ENCODE assay signal across 8 cellular contexts in genomic region chr14:78448483-78449094, GRCh38.
DNase-seq lines count a peak whose midpoint lies in the region; ATAC-seq and TF ChIP-seq lines count a peak whose summit lies in the region.

No MANE protein-coding gene starts in this region.

- no peak overlapping the region for H3K4me2 ChIP-seq in HCT116 (ENCODE audit: low read length)

- no peaks in the 10 kb centered on the region for H3K79me2 ChIP-seq in HCT116 (ENCODE audit: insufficient read depth, low read length)

- no TSS peak for BruUV-seq in HCT116 (replicated peaks; lab: Mats Ljungman, UMichigan)

- POLR2A ChIA-PET in HCT116 (lab: Charles Lee): no interaction called here

- TF ChIP-seq CTCF in cardiac muscle cell (IDR thresholded peaks at IDR 0.05; ENCODE audit: low read depth, low read length): peak; percentile 33
- peak; percentile 37 to 78 (median 69); a peak in 5 of 6 replicates for TF ChIP-seq CTCF in HCT116 (IDR thresholded peaks at IDR 0.05 in 2 of 3, conservative IDR thresholded peaks at IDR 0.05 in 1 of 3; ENCODE audit: borderline replicate concordance in 1 of 3, insufficient read depth in 1 of 3, low read depth in 2 of 3, low read length in 2 of 3)
- peak in 1 of 3 experiments; percentile 38 for TF ChIP-seq CTCF in ascending aorta (IDR thresholded peaks at IDR 0.05)

- H3K27ac ChIP-seq in cardiac muscle cell: no peak overlapping the region
- no peak overlapping the region for H3K27ac ChIP-seq in HCT116 (ENCODE audit: low read depth, low read length)
- H3K27ac ChIP-seq in ascending aorta: no peak overlapping the region

- H3K9ac ChIP-seq in HCT116 (ENCODE audit: low read length): no peak overlapping the region

- H3K4me3 ChIP-seq in cardiac muscle cell: no peak overlapping the region
- H3K4me3 ChIP-seq in HCT116 (replicated peaks in 1 of 2; ENCODE audit: low read depth in 1 of 2, low read length in 2 of 2): no peak overlapping the region
- no peak overlapping the region for H3K4me3 ChIP-seq in ascending aorta

- H3K27me3 ChIP-seq in cardiac muscle cell (no peaks in the 10 kb centered on the region), HCT116 (ENCODE audit: insufficient read depth, low read length) (no peaks in the 10 kb centered on the region; the same call in 1 of the 2 replicates), ascending aorta (no peaks in the 10 kb centered on the region)

- peak; percentile 15 to 52 for DNase-seq in cardiac muscle cell (ENCODE audit: low read depth in 1 of 2, low spot score in 1 of 2)
- no peak for DNase-seq in cardiac septum (ENCODE audit: low spot score)
- peak; percentile 15 for DNase-seq in HCT116 (ENCODE audit: low read depth, low spot score)
- peak; percentile 68 for DNase-seq in NAMALWA (ENCODE audit: low spot score)
- DNase-seq in UCSD-AML1 (lab: John Stamatoyannopoulos, UW; ENCODE audit: unreplicated experiment): peak; percentile 40
- peak; percentile 34 for DNase-seq in foreskin melanocyte
- DNase-seq in putamen (ENCODE audit: low spot score): peak; percentile 50
- no peak for DNase-seq in ascending aorta (ENCODE audit: low spot score in 2 of 2)

- intact Hi-C loops in cardiac septum (cut with DNase I) (loop anchor here (1.0 kb wide), 1 partner anchor 117 kb away; no protein-coding TSS in a partner anchor), HCT116 (cut with micrococcal nuclease) (loop anchor here (1.0 to 5.0 kb wide), 4 partner anchors 118 to 426 kb away; no protein-coding TSS in a partner anchor), ascending aorta (cut with DNase I) (no loop called here)

- H2AFZ ChIP-seq in HCT116 (ENCODE audit: low read depth, low read length, poor library complexity, severe bottlenecking): no peak overlapping the region

- TF ChIP-seq POLR2A in HCT116 (IDR thresholded peaks at IDR 0.05; ENCODE audit: borderline replicate concordance, extremely low read depth, insufficient read depth, insufficient read length): no peak

- no peaks in the 10 kb centered on the region for H4K20me1 ChIP-seq in HCT116 (ENCODE audit: insufficient read depth)

- no peaks in the 10 kb centered on the region for H3K9me2 ChIP-seq in HCT116 (ENCODE audit: insufficient read depth)

- no peaks in the 10 kb centered on the region for H3K4me1 ChIP-seq in cardiac muscle cell (ENCODE audit: low read depth)
- H3K4me1 ChIP-seq in HCT116 (ENCODE audit: control insufficient read depth in 1 of 2, insufficient read depth in 2 of 2, low read length in 2 of 2): no peaks in the 10 kb centered on the region
- no peaks in the 10 kb centered on the region for H3K4me1 ChIP-seq in ascending aorta

- peak; percentile 70 for ATAC-seq in HCT116

- H3K36me3 ChIP-seq in cardiac muscle cell: no peaks in the 10 kb centered on the region
- H3K36me3 ChIP-seq in HCT116 (ENCODE audit: control insufficient read depth in 1 of 2, insufficient read depth in 2 of 2, low read length in 2 of 2): no peaks in the 10 kb centered on the region
- H3K36me3 ChIP-seq in ascending aorta: no peaks in the 10 kb centered on the region

- CTCF ChIA-PET in HCT116 (lab: Charles Lee): interaction anchor here (1.0 kb wide), 1 partner anchor 118 kb away, joined by 8 read pairs; no protein-coding TSS in a partner anchor

- peak; percentile 55 for TF ChIP-seq RAD21 in HCT116 (IDR thresholded peaks at IDR 0.05; ENCODE audit: low read depth)

- RAD21 ChIA-PET in HCT116 (lab: Charles Lee; ENCODE audit: low non-redundant PET in 1 of 2, low total read pairs in 2 of 2, uncharacterized antibody in 2 of 2, unreplicated experiment in 2 of 2): no interaction called here

- H3K9me3 ChIP-seq in cardiac muscle cell (ENCODE audit: low read depth): no peaks in the 10 kb centered on the region
- H3K9me3 ChIP-seq in HCT116 (ENCODE audit: control insufficient read depth in 1 of 2, insufficient read depth in 1 of 2, low read depth in 1 of 2, low read length in 2 of 2): no peaks in the 10 kb centered on the region
- no peaks in the 10 kb centered on the region for H3K9me3 ChIP-seq in ascending aorta

TF ChIP-seq in HCT116, 20 proteins besides CTCF, POLR2A, EP300 and RAD21:
- peak; percentile 34; the same call in 1 of the 2 replicates for TF ChIP-seq CEBPB (IDR thresholded peaks at IDR 0.05; ENCODE audit: low read depth)
- no peak for TF ChIP-seq YY1 (IDR thresholded peaks at IDR 0.05; ENCODE audit: extremely low read depth, insufficient replicate concordance, low read depth, low read length)

Comparison
In these comparisons a context has a peak if more than half of its experiments do, and no peak if none do; other contexts are left out.
1. DNase-seq: peak in cardiac muscle cell (2 of 2), HCT116 (single experiment), NAMALWA (single experiment), UCSD-AML1 (single experiment), foreskin melanocyte (single experiment) and putamen (single experiment); none in cardiac septum (single experiment) and ascending aorta (0 of 2).